Comparison of ENCODE assay signal across 8 cellular contexts in the genomic region with DNA sequence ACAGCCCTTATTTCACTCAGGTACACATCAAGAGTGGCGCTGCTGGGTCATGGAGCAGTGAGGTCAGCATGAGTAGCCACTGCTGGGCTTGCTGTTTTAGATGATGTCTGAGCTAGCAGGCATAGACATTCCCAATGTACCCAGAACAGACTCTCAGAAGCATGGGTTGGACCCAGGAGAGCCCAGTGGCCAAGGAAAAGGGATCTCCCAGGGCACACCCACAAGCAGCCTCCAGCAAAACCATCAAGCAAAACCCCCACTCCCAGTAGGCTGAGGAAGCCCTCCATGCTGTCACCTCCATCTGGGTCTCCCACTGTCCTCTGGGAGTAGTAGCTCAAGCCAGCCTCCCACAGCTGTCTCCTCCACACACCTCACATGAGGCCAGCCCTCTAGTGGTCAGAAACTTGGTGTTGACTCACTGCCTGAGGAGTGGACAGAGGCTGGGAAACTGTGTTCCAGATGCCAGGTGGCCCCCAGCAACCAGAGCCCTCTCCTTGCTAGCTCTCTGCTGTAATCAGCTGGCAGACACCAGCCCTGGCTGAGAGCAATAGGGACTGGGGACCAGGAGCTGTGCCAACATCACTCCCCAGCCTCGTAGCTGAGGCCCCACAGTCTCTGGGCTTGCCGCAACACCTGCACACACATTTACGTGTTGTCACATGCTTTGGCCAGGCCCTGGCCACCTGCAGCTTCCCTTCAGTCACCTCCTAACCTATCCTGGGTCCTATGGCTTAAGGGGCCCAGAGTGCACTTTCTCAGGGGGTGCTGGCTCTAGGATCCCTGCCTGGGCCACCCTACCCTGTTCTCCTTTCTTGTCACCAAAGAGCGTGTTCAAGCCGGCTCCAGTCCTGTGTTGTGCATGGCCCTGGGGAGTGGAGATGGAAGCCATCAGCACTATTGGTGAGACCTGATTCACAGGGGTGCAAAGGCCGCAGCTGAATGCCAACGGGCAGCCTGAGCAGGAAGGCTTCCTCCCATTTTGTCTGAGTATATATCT. TPM values are rescaled to one million over a fixed set of nuclear protein-coding genes. Genes with fewer than 3 reads are reported as not detected.
A peak's percentile ranks its signal among the peaks of the same experiment; 100 is the strongest.
DNase-seq lines count a peak whose midpoint lies in the region; ATAC-seq, FAIRE-seq and TF ChIP-seq lines count a peak whose summit lies in the region.

No MANE protein-coding gene starts in this region.

- H4K20me1 ChIP-seq in H9 (ENCODE audit: control insufficient read depth, insufficient read depth, insufficient read length) (no peaks in the 10 kb centered on the region), GM12878 (ENCODE audit: control insufficient read depth, insufficient read depth) (no peaks in the 10 kb centered on the region)

- no peaks in the 10 kb centered on the region for H3K9me3 Mint-ChIP-seq in CD4-positive, alpha-beta memory T cell
- H3K9me3 Mint-ChIP-seq in H9 = no peaks in the 10 kb centered on the region; a peak in 1 of 5 replicates
- no peaks in the 10 kb centered on the region for H3K9me3 Mint-ChIP-seq in stimulated activated memory B cell treated with anti-CD40 and anti-IgM and Interleukin-4, amounts not matched to agents 10 μg/mL and 1 μg/mL and 100 μg/mL, for 72 hours

- no peak overlapping the region for H2BK120ac ChIP-seq in H9 (ENCODE audit: low read depth, low read length, poor library complexity, severe bottlenecking)

- H2BK5ac ChIP-seq in H9 (ENCODE audit: insufficient read length, low read length) = no peak overlapping the region

- H2BK12ac ChIP-seq in H9 (ENCODE audit: insufficient read length, low read depth, low read length) = no peak overlapping the region

- peaks cover 66% of the 10 kb centered on the region for H3K4me1 ChIP-seq in CD4-positive, alpha-beta memory T cell (ENCODE audit: insufficient read depth, low read length)
- H3K4me1 ChIP-seq in H9 (ENCODE audit: insufficient read depth, low read length) = no peaks in the 10 kb centered on the region; the same call in 1 of the 2 replicates
- peaks cover 5% of the 10 kb centered on the region for H3K4me1 ChIP-seq in GM12878 (ENCODE audit: control insufficient read depth, insufficient read depth, low read length)

- intact Hi-C loops in CD4-positive, alpha-beta memory T cell (cut with micrococcal nuclease) = no loop called here
- intact Hi-C loops in GM12878 (cut with micrococcal nuclease; ENCODE audit: unreplicated experiment) = no loop called here

- CTCF ChIA-PET in CD4-positive, alpha-beta memory T cell (lab: Charles Lee; ENCODE audit: partially characterized antibody) = interaction anchor here (1.3 to 3.4 kb wide), 5 partner anchors 18 to 50 kb away, joined by 3 to 25 read pairs (median 5); a partner anchor contains a TSS
- CTCF ChIA-PET in GM12878 (lab: Yijun Ruan, JAX) = interaction anchor here (0.8 to 5.5 kb wide), 11 partner anchors 9 to 255 kb away, joined by 3 to 85 read pairs (median 5); a partner anchor contains a TSS

- RAD21 ChIA-PET in GM12878 (lab: Charles Lee; ENCODE audit: unreplicated experiment) = interaction anchor here (0.7 to 2.4 kb wide), 5 partner anchors 19 to 125 kb away, joined by 3 to 11 read pairs (median 4); a partner anchor contains a TSS

- FAIRE-seq in GM12878 (lab: Jason Lieb, UNC) = no peak

- H3K56ac ChIP-seq in H9 (ENCODE audit: insufficient read length, low read depth, low read length) = no peak overlapping the region

- no peaks in the 10 kb centered on the region for H3K27me3 Mint-ChIP-seq in CD4-positive, alpha-beta memory T cell
- no peaks in the 10 kb centered on the region for H3K27me3 Mint-ChIP-seq in H9 (ENCODE audit: low read depth)
- no peaks in the 10 kb centered on the region for H3K27me3 Mint-ChIP-seq in stimulated activated memory B cell treated with anti-CD40 and anti-IgM and Interleukin-4, amounts not matched to agents 10 μg/mL and 1 μg/mL and 100 μg/mL, for 72 hours

- H3K4me2 ChIP-seq in H9 (ENCODE audit: insufficient read depth, insufficient read length, low read length) = no peak overlapping the region
- H3K4me2 ChIP-seq in GM12878 (ENCODE audit: control insufficient read depth, insufficient read depth) = no peak overlapping the region

- H3K9ac ChIP-seq in H9 (ENCODE audit: extremely low read depth, insufficient read length, low read length) = no peak overlapping the region
- no peak overlapping the region for H3K9ac ChIP-seq in GM12878 (ENCODE audit: control insufficient read depth, insufficient read depth, low read length)

- H4K5ac ChIP-seq in H9 (ENCODE audit: insufficient read length, low read depth, low read length) = no peak overlapping the region

- no peak overlapping the region for H3K4ac ChIP-seq in H9 (ENCODE audit: low read depth, low read length)

- in situ Hi-C loops in GM12878 (cut with MboI) = no loop called here

- H3K23ac ChIP-seq in H9 (ENCODE audit: insufficient read length, low read depth, low read length) = no peak overlapping the region

- H3K4me1 Mint-ChIP-seq in CD4-positive, alpha-beta memory T cell = peaks cover 35 to 80% (median 59%) of the 10 kb centered on the region in 4 donors
- H3K4me1 Mint-ChIP-seq in H9 = peaks cover 23 to 33% of the 10 kb centered on the region in 2 experiments
- peaks cover 31% of the 10 kb centered on the region for H3K4me1 Mint-ChIP-seq in stimulated activated memory B cell treated with anti-CD40 and anti-IgM and Interleukin-4, amounts not matched to agents 10 μg/mL and 1 μg/mL and 100 μg/mL, for 72 hours

- no peak overlapping the region for H3K4me3 ChIP-seq in CD4-positive, alpha-beta memory T cell (ENCODE audit: low read length in 2 of 2)
- H3K4me3 ChIP-seq in GM12878 = no peak overlapping the region

- H3K36me3 Mint-ChIP-seq in CD4-positive, alpha-beta memory T cell = peaks cover 4 to 16% of the 10 kb centered on the region in 2 donors
- peaks cover 0 to 2% (median 0%) of the 10 kb centered on the region in 3 experiments; a peak in 1 of 7 replicates for H3K36me3 Mint-ChIP-seq in H9 (ENCODE audit: insufficient read depth in 1 of 3, low read depth in 3 of 3)
- H3K36me3 Mint-ChIP-seq in stimulated activated memory B cell treated with anti-CD40 and anti-IgM and Interleukin-4, amounts not matched to agents 10 μg/mL and 1 μg/mL and 100 μg/mL, for 72 hours = no peaks in the 10 kb centered on the region

- no peak for TF ChIP-seq EP300 in GM12878 (IDR thresholded peaks at IDR 0.05; ENCODE audit: borderline replicate concordance in 1 of 2, control insufficient read depth in 1 of 2, low read depth in 2 of 2, low read length in 2 of 2)

- no peak overlapping the region for H4K91ac ChIP-seq in H9 (ENCODE audit: insufficient read length, low read depth, low read length)

- TF ChIP-seq CTCF in H9 (conservative IDR thresholded peaks at IDR 0.05) (peak; percentile 70), GM12878 (IDR thresholded peaks at IDR 0.05 in 2 of 3, conservative IDR thresholded peaks at IDR 0.05 in 1 of 3; ENCODE audit: control insufficient read depth in 2 of 3, extremely low read depth in 1 of 3, insufficient read depth in 1 of 3, low read depth in 3 of 3, low read length in 3 of 3) (peak; percentile 46 to 75 (median 52))

- DNase-seq in CD4-positive, alpha-beta memory T cell = no peak
- DNase-seq in H9 (peak; percentile 87), NCI-H774 (lab: John Stamatoyannopoulos, UW) (peak; percentile 80), GM12878 (ENCODE audit: low read depth, low spot score) (no peak), islet precursor cell (peak; percentile 94)
- DNase-seq in stimulated activated CD4-positive, alpha-beta T cell treated with anti-CD3 and anti-CD28 coated beads, Interleukin-12 subunit alpha, Interleukin-12 subunit beta, amount 100 ng/mL, for 4 hours = no peak
- DNase-seq in activated naive CD4-positive, alpha-beta T cell treated with anti-CD3 and anti-CD28 coated beads, Interleukin-2, amount 50 U/mL, for 16 hours = no peak

- H3K23me2 ChIP-seq in H9 (ENCODE audit: insufficient read length, low read depth, low read length, poor library complexity, severe bottlenecking) = no peaks in the 10 kb centered on the region

- no peak overlapping the region for H2AFZ ChIP-seq in H9 (ENCODE audit: low read length)
- H2AFZ ChIP-seq in GM12878 (ENCODE audit: control insufficient read depth, low read depth, low read length) = peak overlapping the region; percentile 55

- no peak for TF ChIP-seq POLR2A in GM12878 (IDR thresholded peaks at IDR 0.05; ENCODE audit: low read depth, low read length)

- peak overlapping the region in 4 of 8 donors; percentile 38 to 78 (median 55) for H3K4me3 Mint-ChIP-seq in CD4-positive, alpha-beta memory T cell
- no peak overlapping the region for H3K4me3 Mint-ChIP-seq in H9
- H3K4me3 Mint-ChIP-seq in stimulated activated memory B cell treated with anti-CD40 and anti-IgM and Interleukin-4, amounts not matched to agents 10 μg/mL and 1 μg/mL and 100 μg/mL, for 72 hours = peak overlapping the region; percentile 61

- H3K27ac Mint-ChIP-seq in CD4-positive, alpha-beta memory T cell = peak overlapping the region; percentile 52 to 99 (median 62)
- no peak overlapping the region; a peak in 2 of 7 replicates for H3K27ac Mint-ChIP-seq in H9
- H3K27ac Mint-ChIP-seq in stimulated activated memory B cell treated with anti-CD40 and anti-IgM and Interleukin-4, amounts not matched to agents 10 μg/mL and 1 μg/mL and 100 μg/mL, for 72 hours = peak overlapping the region; percentile 98

- H3K9me3 ChIP-seq in CD4-positive, alpha-beta memory T cell (ENCODE audit: control insufficient read depth in 1 of 2, low read length in 2 of 2) = no peaks in the 10 kb centered on the region
- no peaks in the 10 kb centered on the region for H3K9me3 ChIP-seq in H9 (ENCODE audit: control insufficient read depth, low read depth, low read length)
- H3K9me3 ChIP-seq in GM12878 (replicated peaks; ENCODE audit: control insufficient read depth, insufficient read depth, low read length) = no peaks in the 10 kb centered on the region

- peaks cover 8% of the 10 kb centered on the region for H3K36me3 ChIP-seq in CD4-positive, alpha-beta memory T cell (ENCODE audit: insufficient read depth, low read length)
- H3K36me3 ChIP-seq in GM12878 (ENCODE audit: control insufficient read depth in 2 of 2, insufficient read depth in 2 of 2, low read length in 1 of 2) = peaks cover 0 to under 1% of the 10 kb centered on the region in 2 experiments; a peak in 3 of 4 replicates

- peak; percentile 62 for ATAC-seq in GM12878
- ATAC-seq in stimulated activated memory B cell treated with anti-CD40 and anti-IgM and Interleukin-4, amounts not matched to agents 10 μg/mL and 1 μg/mL and 100 μg/mL, for 72 hours = no peak

- H3K79me2 ChIP-seq in H9 (ENCODE audit: insufficient read depth, low read length) (no peaks in the 10 kb centered on the region), GM12878 (ENCODE audit: control insufficient read depth, insufficient read depth, low read length) (peaks cover 7% of the 10 kb centered on the region)

- H2BK20ac ChIP-seq in H9 (ENCODE audit: low read depth, low read length, poor library complexity, severe bottlenecking) = no peak overlapping the region

- no TSS peak for BruUV-seq in GM12878 (replicated peaks; lab: Mats Ljungman, UMichigan)

- H3T11ph ChIP-seq in H9 (ENCODE audit: low read length) = no peak overlapping the region

- no peak overlapping the region for H2BK15ac ChIP-seq in H9 (ENCODE audit: low read depth, low read length)

- WGBS in H9 (ENCODE audit: extremely low coverage, insufficient read length, low lambda C conversion rate) = no CpG with 5 or more reads among the region's 8 CpGs
- WGBS in GM12878 (ENCODE audit: insufficient coverage, insufficient replicate concordance, low lambda C conversion rate, missing lambda C conversion rate) = 89% methylated on average over 8 of the region's 8 CpGs

- SMC1A ChIA-PET in GM12878 (lab: Charles Lee; ENCODE audit: uncharacterized antibody, unreplicated experiment) = interaction anchor here (0.6 to 4.5 kb wide), 11 partner anchors 8 to 102 kb away, joined by 3 to 43 read pairs (median 4); a partner anchor contains a TSS

- peak; percentile 37; the same call in 1 of the 2 replicates for TF ChIP-seq RAD21 in GM12878 (IDR thresholded peaks at IDR 0.05; ENCODE audit: insufficient read depth, low read depth, low read length)

- no peak overlapping the region for H4K8ac ChIP-seq in H9 (replicated peaks; ENCODE audit: insufficient read length, low read depth, low read length)

- no peak overlapping the region for H3K27ac ChIP-seq in CD4-positive, alpha-beta memory T cell (ENCODE audit: low read depth, low read length)
- H3K27ac ChIP-seq in H9 (ENCODE audit: insufficient read length, low read depth, low read length) = no peak overlapping the region
- no peak overlapping the region for H3K27ac ChIP-seq in GM12878 (ENCODE audit: control insufficient read depth, insufficient read depth)

- POLR2A ChIA-PET in CD4-positive, alpha-beta memory T cell (lab: Charles Lee; ENCODE audit: partially characterized antibody) = interaction anchor here (0.6 to 6.1 kb wide), 7 partner anchors 14 to 267 kb away, joined by 3 to 180 read pairs (median 4); a partner anchor contains a TSS
- POLR2A ChIA-PET in GM12878 (lab: Charles Lee) = interaction anchor here (0.5 to 1.0 kb wide), 8 partner anchors 18 to 254 kb away, joined by 3 to 9 read pairs (median 4); a partner anchor contains a TSS

- no peak overlapping the region; the same call in 1 of the 2 replicates for H3K14ac ChIP-seq in H9 (ENCODE audit: insufficient read depth, low read length)

- H3K27me3 ChIP-seq in CD4-positive, alpha-beta memory T cell (ENCODE audit: insufficient read depth, low read length) = no peaks in the 10 kb centered on the region
- no peaks in the 10 kb centered on the region for H3K27me3 ChIP-seq in H9 (ENCODE audit: insufficient read depth, low read length)
- no peaks in the 10 kb centered on the region for H3K27me3 ChIP-seq in GM12878 (replicated peaks in 1 of 2; ENCODE audit: control insufficient read depth in 2 of 2, insufficient read depth in 2 of 2, low read length in 1 of 2)

- no peak overlapping the region for H3K18ac ChIP-seq in H9 (ENCODE audit: insufficient read length, low read depth, low read length)

- no peaks in the 10 kb centered on the region for H3K79me1 ChIP-seq in H9 (ENCODE audit: insufficient read depth, low read depth, low read length, poor library complexity, severe bottlenecking)

- no peak overlapping the region for H2AK5ac ChIP-seq in H9 (ENCODE audit: insufficient read length, low read length)

RNA-seq across cellular contexts. Expression of a gene that starts 1.9 kb away (rescaled TPM):
- 10 to 100 TPM; 10.4 to 11.1 TPM for total RNA-seq in CD4-positive, alpha-beta memory T cell
- 10 to 100 TPM; 14.5 to 16.8 TPM for polyA plus RNA-seq in CD4-positive, alpha-beta memory T cell
- total RNA-seq in H9 (2021) (3.9 and 4.1 TPM in 2 replicates), GM12878 (2014; rRNA removed) (11.6 and 13.2 TPM in 2 replicates), GM12878 (2014; rRNA removed; fragmentation: Illumina TruSeq; extraction: Trizol) (3.8 and 4.7 TPM in 2 replicates), GM12878 (2021) (12.3 and 12.4 TPM in 2 replicates)
- total RNA-seq in GM12878 (2013; cell fraction: nucleolus; rRNA removed) = 7.0 and 7.1 TPM in 2 replicates
- polyA plus RNA-seq in GM12878 (2011; ENCODE audit: low read depth) = 3.5 TPM
- polyA plus RNA-seq in GM12878 (2011; rRNA removed) (1.7 and 3.8 TPM in 2 replicates), GM12878 (2014; fragmentation: Illumina TruSeq; extraction: Trizol) (1.8 and 3.8 TPM in 2 replicates), GM12878 (2014; fragmentation: Nextera tagmentation; extraction: Ambion mirVana) (1 to 10 TPM; 4.4 to 5.8 TPM), GM12878 (2014; rRNA removed) (9.7 and 11.1 TPM in 2 replicates), GM12878 (2016; fragmentation: Nextera tagmentation; extraction: Ambion mirVana) (10 to 100 TPM; 10.5 to 13.1 TPM)
- polyA plus RNA-seq in GM12878 (2011; cell fraction: cytosol; rRNA removed) = 6.4 and 8.4 TPM in 2 replicates
- polyA plus RNA-seq in GM12878 (2011; cell fraction: nucleus; rRNA removed) = 3.8 and 5.3 TPM in 2 replicates
- 7.3 and 11.5 TPM in 2 replicates for polyA plus RNA-seq in GM12878 (2012)
- polyA minus RNA-seq in GM12878 (2011; rRNA and poly(A)+ RNA removed) = 3.9 and 8.0 TPM in 2 replicates
- polyA minus RNA-seq in GM12878 (2011; cell fraction: cytosol; rRNA and poly(A)+ RNA removed) = 1.8 and 3.9 TPM in 2 replicates
- 4.0 and 7.7 TPM in 2 replicates for polyA minus RNA-seq in GM12878 (2011; cell fraction: nucleus; rRNA and poly(A)+ RNA removed)

RNA-seq across cellular contexts. Expression of a gene that starts 22.3 kb away (rescaled TPM):
- total RNA-seq in CD4-positive, alpha-beta memory T cell = 100 to 1,000 TPM; 410 to 420 TPM
- polyA plus RNA-seq in CD4-positive, alpha-beta memory T cell = 10 to 100 TPM; 25.9 to 55.9 TPM
- total RNA-seq in H9 (2021) (22.9 and 24.0 TPM in 2 replicates), GM12878 (2014; rRNA removed) (18.5 and 20.7 TPM in 2 replicates), GM12878 (2014; rRNA removed; fragmentation: Illumina TruSeq; extraction: Trizol) (11.2 and 13.0 TPM in 2 replicates), GM12878 (2021) (58.8 and 58.9 TPM in 2 replicates)
- total RNA-seq in GM12878 (2013; cell fraction: nucleolus; rRNA removed) = 19.8 and 20.9 TPM in 2 replicates
- polyA plus RNA-seq in GM12878 (2011; ENCODE audit: low read depth) = 13.9 TPM
- polyA plus RNA-seq in GM12878 (2011; rRNA removed) (11.2 and 20.2 TPM in 2 replicates), GM12878 (2014; fragmentation: Illumina TruSeq; extraction: Trizol) (25.1 and 36.9 TPM in 2 replicates), GM12878 (2014; fragmentation: Nextera tagmentation; extraction: Ambion mirVana) (1 to 10 TPM; 4.6 to 8.6 TPM), GM12878 (2014; rRNA removed) (37.0 and 44.2 TPM in 2 replicates), GM12878 (2016; fragmentation: Nextera tagmentation; extraction: Ambion mirVana) (10 to 100 TPM; 28.4 to 28.7 TPM)
- polyA plus RNA-seq in GM12878 (2011; cell fraction: cytosol; rRNA removed) = 33.1 and 37.6 TPM in 2 replicates
- 145 and 172 TPM in 2 replicates for polyA plus RNA-seq in GM12878 (2011; cell fraction: nucleus; rRNA removed)
- polyA plus RNA-seq in GM12878 (2012) = 27.8 and 28.4 TPM in 2 replicates
- 11.0 and 22.2 TPM in 2 replicates for polyA minus RNA-seq in GM12878 (2011; rRNA and poly(A)+ RNA removed)
- polyA minus RNA-seq in GM12878 (2011; cell fraction: cytosol; rRNA and poly(A)+ RNA removed) = 12.4 and 15.6 TPM in 2 replicates
- polyA minus RNA-seq in GM12878 (2011; cell fraction: nucleus; rRNA and poly(A)+ RNA removed) = 13.5 and 22.2 TPM in 2 replicates

RNA-seq across cellular contexts. Expression of a gene that starts 28.2 kb away (rescaled TPM):
- 10 to 100 TPM; 45.2 to 49.3 TPM for total RNA-seq in CD4-positive, alpha-beta memory T cell
- 1 to 10 TPM; 1.2 to 8.5 TPM for polyA plus RNA-seq in CD4-positive, alpha-beta memory T cell
- total RNA-seq in H9 (2021) (24.2 and 24.3 TPM in 2 replicates), GM12878 (2014; rRNA removed) (15.2 and 16.2 TPM in 2 replicates), GM12878 (2014; rRNA removed; fragmentation: Illumina TruSeq; extraction: Trizol) (10.9 and 11.7 TPM in 2 replicates), GM12878 (2021) (23.5 and 25.2 TPM in 2 replicates)
- 34.6 and 35.3 TPM in 2 replicates for total RNA-seq in GM12878 (2013; cell fraction: nucleolus; rRNA removed)
- polyA plus RNA-seq in GM12878 (2011; ENCODE audit: low read depth) = 8.8 TPM
- polyA plus RNA-seq in GM12878 (2011; rRNA removed) (7.6 and 10.0 TPM in 2 replicates), GM12878 (2014; fragmentation: Illumina TruSeq; extraction: Trizol) (14.5 and 15.6 TPM in 2 replicates), GM12878 (2014; fragmentation: Nextera tagmentation; extraction: Ambion mirVana) (1 to 10 TPM; 1.6 to 2.0 TPM), GM12878 (2014; rRNA removed) (17.5 and 18.7 TPM in 2 replicates), GM12878 (2016; fragmentation: Nextera tagmentation; extraction: Ambion mirVana) (10 to 100 TPM; 12.4 to 12.9 TPM)
- 8.8 and 9.1 TPM in 2 replicates for polyA plus RNA-seq in GM12878 (2011; cell fraction: cytosol; rRNA removed)
- 18.0 and 21.1 TPM in 2 replicates for polyA plus RNA-seq in GM12878 (2011; cell fraction: nucleus; rRNA removed)
- 10.8 and 12.3 TPM in 2 replicates for polyA plus RNA-seq in GM12878 (2012)
- polyA minus RNA-seq in GM12878 (2011; rRNA and poly(A)+ RNA removed) = 14.5 and 18.8 TPM in 2 replicates
- 6.0 and 7.2 TPM in 2 replicates for polyA minus RNA-seq in GM12878 (2011; cell fraction: cytosol; rRNA and poly(A)+ RNA removed)
- 6.5 and 13.4 TPM in 2 replicates for polyA minus RNA-seq in GM12878 (2011; cell fraction: nucleus; rRNA and poly(A)+ RNA removed)

RNA-seq across cellular contexts. Expression of a gene that starts 31.9 kb away (rescaled TPM):
- total RNA-seq in CD4-positive, alpha-beta memory T cell = 10 to 100 TPM; 52.2 to 56.7 TPM
- 1 to 10 TPM in 1 of 2 donors, under 1 TPM in 1; 0.56 to 1.9 TPM for polyA plus RNA-seq in CD4-positive, alpha-beta memory T cell
- 63.1 and 64.0 TPM in 2 replicates for total RNA-seq in H9 (2021)
- total RNA-seq in GM12878 (2013; cell fraction: nucleolus; rRNA removed) = 8.8 and 11.3 TPM in 2 replicates
- total RNA-seq in GM12878 (2014; rRNA removed) = 56.6 and 68.6 TPM in 2 replicates
- 24.4 and 27.6 TPM in 2 replicates for total RNA-seq in GM12878 (2014; rRNA removed; fragmentation: Illumina TruSeq; extraction: Trizol)
- total RNA-seq in GM12878 (2021) = 68.3 and 71.2 TPM in 2 replicates
- 12.5 TPM for polyA plus RNA-seq in GM12878 (2011; ENCODE audit: low read depth)
- 4.3 and 7.1 TPM in 2 replicates for polyA plus RNA-seq in GM12878 (2011; rRNA removed)
- polyA plus RNA-seq in GM12878 (2011; cell fraction: cytosol; rRNA removed) = 8.8 and 12.2 TPM in 2 replicates
- polyA plus RNA-seq in GM12878 (2011; cell fraction: nucleus; rRNA removed) = 9.5 and 12.9 TPM in 2 replicates
- polyA plus RNA-seq in GM12878 (2012) = 24.5 and 35.6 TPM in 2 replicates
- polyA plus RNA-seq in GM12878 (2014; fragmentation: Illumina TruSeq; extraction: Trizol) = 10.9 and 20.9 TPM in 2 replicates
- polyA plus RNA-seq in GM12878 (2014; fragmentation: Nextera tagmentation; extraction: Ambion mirVana) = under 1 TPM; 0.16 to 0.29 TPM
- 35.5 and 44.8 TPM in 2 replicates for polyA plus RNA-seq in GM12878 (2014; rRNA removed)
- 1 to 10 TPM; 1.6 to 2.4 TPM for polyA plus RNA-seq in GM12878 (2016; fragmentation: Nextera tagmentation; extraction: Ambion mirVana)
- polyA minus RNA-seq in GM12878 (2011; rRNA and poly(A)+ RNA removed) = 8.2 and 15.1 TPM in 2 replicates
- polyA minus RNA-seq in GM12878 (2011; cell fraction: cytosol; rRNA and poly(A)+ RNA removed) = 8.4 and 9.0 TPM in 2 replicates
- 7.0 and 12.8 TPM in 2 replicates for polyA minus RNA-seq in GM12878 (2011; cell fraction: nucleus; rRNA and poly(A)+ RNA removed)

RNA-seq across cellular contexts. Expression of a gene that starts 37.2 kb away (rescaled TPM):
- total RNA-seq in CD4-positive, alpha-beta memory T cell = not detected
- under 1 TPM in 1 of 2 donors, not detected in 1; 0.15 TPM for polyA plus RNA-seq in CD4-positive, alpha-beta memory T cell
- total RNA-seq in H9 (2021) (0.22 and 0.24 TPM in 2 replicates), GM12878 (2014; rRNA removed) (not detected in 2 replicates), GM12878 (2014; rRNA removed; fragmentation: Illumina TruSeq; extraction: Trizol) (not detected in 2 replicates), GM12878 (2021) (not detected in 2 replicates)
- total RNA-seq in GM12878 (2013; cell fraction: nucleolus; rRNA removed) = not detected in 2 replicates
- not detected for polyA plus RNA-seq in GM12878 (2011; ENCODE audit: low read depth)
- polyA plus RNA-seq in GM12878 (2011; rRNA removed) (not detected in 2 replicates), GM12878 (2014; fragmentation: Illumina TruSeq; extraction: Trizol) (not detected in 2 replicates), GM12878 (2014; fragmentation: Nextera tagmentation; extraction: Ambion mirVana) (not detected), GM12878 (2014; rRNA removed) (0.06 and 0.12 TPM in 2 replicates), GM12878 (2016; fragmentation: Nextera tagmentation; extraction: Ambion mirVana) (not detected)
- polyA plus RNA-seq in GM12878 (2011; cell fraction: cytosol; rRNA removed) = not detected in 2 replicates
- 0.18 and 0.29 TPM in 2 replicates for polyA plus RNA-seq in GM12878 (2011; cell fraction: nucleus; rRNA removed)
- 0.09 TPM in 1 of 2 replicates, not detected in the other for polyA plus RNA-seq in GM12878 (2012)
- polyA minus RNA-seq in GM12878 (2011; rRNA and poly(A)+ RNA removed) = not detected in 2 replicates
- not detected in 2 replicates for polyA minus RNA-seq in GM12878 (2011; cell fraction: cytosol; rRNA and poly(A)+ RNA removed)
- polyA minus RNA-seq in GM12878 (2011; cell fraction: nucleus; rRNA and poly(A)+ RNA removed) = 0.12 TPM in 1 of 2 replicates, not detected in the other

Comparison
In these comparisons a context has a peak if more than half of its experiments do, and no peak if none do; other contexts are left out.
1. DNase-seq: peak in H9 (single experiment), NCI-H774 (single experiment) and islet precursor cell (single experiment); none in CD4-positive, alpha-beta memory T cell (0 of 5), GM12878 (single experiment), stimulated activated CD4-positive, alpha-beta T cell treated with anti-CD3 and anti-CD28 coated beads, Interleukin-12 subunit alpha, Interleukin-12 subunit beta, amount 100 ng/mL, for 4 hours (single experiment) and activated naive CD4-positive, alpha-beta T cell treated with anti-CD3 and anti-CD28 coated beads, Interleukin-2, amount 50 U/mL, for 16 hours (single experiment).
2. H3K27ac Mint-ChIP-seq: peak in CD4-positive, alpha-beta memory T cell (7 of 7) and stimulated activated memory B cell treated with anti-CD40 and anti-IgM and Interleukin-4, amounts not matched to agents 10 μg/mL and 1 μg/mL and 100 μg/mL, for 72 hours (single experiment); none in H9 (0 of 3).
3. RNA of a gene that starts 22.3 kb away (total RNA-seq): 410 to 420 TPM in CD4-positive, alpha-beta memory T cell; 22.9 to 24.0 TPM in H9 and 11.2 to 58.9 TPM in GM12878; every median in the first group is over 4 times any median in the second.